8 cellular contexts compared by ENCODE assay signal in genomic region chr10:88991161-88991899, GRCh38. TPM values are rescaled to one million over a fixed set of nuclear protein-coding genes. Genes with fewer than 3 reads are reported as not detected.
DNase-seq lines count a peak whose midpoint lies in the region; ATAC-seq and TF ChIP-seq lines count a peak whose summit lies in the region.

No MANE protein-coding gene starts in this region.

- H3K4me1 Mint-ChIP-seq in neural crest cell = peaks cover 32% of the 10 kb centered on the region

- no peak for TF ChIP-seq CTCF in foreskin keratinocyte (conservative IDR thresholded peaks at IDR 0.05)
- peak; percentile 17 for TF ChIP-seq CTCF in neural crest cell (conservative IDR thresholded peaks at IDR 0.05)

- H3K4me1 ChIP-seq in foreskin keratinocyte = peaks cover 29% of the 10 kb centered on the region

- no peaks in the 10 kb centered on the region for H3K36me3 Mint-ChIP-seq in neural crest cell (ENCODE audit: low read depth)

- peak overlapping the region; percentile 96 for H3K4me3 Mint-ChIP-seq in neural crest cell

- H3K27me3 ChIP-seq in foreskin keratinocyte = no peaks in the 10 kb centered on the region

- no peak overlapping the region for H3K27ac Mint-ChIP-seq in neural crest cell (ENCODE audit: unreplicated experiment)

- peak; percentile 58 for DNase-seq in NK-92 treated with Interleukin-12 subunit alpha and Interleukin-12 subunit beta, amount 100 ng/mL, for 24 hours (lab: John Stamatoyannopoulos, UW)
- DNase-seq in NK-92 (lab: John Stamatoyannopoulos, UW; ENCODE audit: unreplicated experiment) (no peak), RPMI7951 (ENCODE audit: low read depth) (peak; percentile 72), activated gamma-delta T cell (lab: John Stamatoyannopoulos, UW) (peak; percentile 35), foreskin keratinocyte (peak; percentile 46 to 72), neural crest cell (ENCODE audit: low read depth, low spot score) (no peak)

- H3K27ac ChIP-seq in foreskin keratinocyte = peak overlapping the region; percentile 90
- peak overlapping the region; percentile 46 for H3K27ac ChIP-seq in temporal lobe (ENCODE audit: low read depth, low read length)

- peaks cover 26% of the 10 kb centered on the region for H3K27me3 Mint-ChIP-seq in neural crest cell (ENCODE audit: low read depth)

- no peaks in the 10 kb centered on the region for H3K9me3 Mint-ChIP-seq in neural crest cell

- ATAC-seq in HG03103 (IDR thresholded peaks at IDR 0.05; ENCODE audit: low read depth, unreplicated experiment) = peak; percentile 33
- ATAC-seq in foreskin keratinocyte = peak; percentile 66

RNA-seq across cellular contexts. Expression of gene FAS, which starts 0.7 kb away (rescaled TPM):
- 17.7 and 24.9 TPM in 2 replicates for total RNA-seq in RPMI7951 (2014; rRNA removed; shearing (Covaris generic))
- total RNA-seq in foreskin keratinocyte (18.0 and 24.1 TPM in 2 replicates), neural crest cell (2.2 and 2.3 TPM in 2 replicates), temporal lobe (2.0 TPM)
- 8.5 and 12.4 TPM in 2 replicates for polyA plus RNA-seq in foreskin keratinocyte

RNA-seq across cellular contexts. Expression of gene ACTA2, which starts 38.8 kb away (rescaled TPM):
- 29.9 and 50.3 TPM in 2 replicates for total RNA-seq in RPMI7951 (2014; rRNA removed; shearing (Covaris generic))
- total RNA-seq in foreskin keratinocyte = 10.3 and 12.2 TPM in 2 replicates
- polyA plus RNA-seq in foreskin keratinocyte = 10.2 and 10.9 TPM in 2 replicates
- total RNA-seq in neural crest cell = 7.0 and 7.6 TPM in 2 replicates
- 20.7 TPM for total RNA-seq in temporal lobe

Comparison
In these comparisons a context has a peak if more than half of its experiments do, and no peak if none do; other contexts are left out.
1. DNase-seq: peak in NK-92 treated with Interleukin-12 subunit alpha and Interleukin-12 subunit beta, amount 100 ng/mL, for 24 hours (single experiment), RPMI7951 (single experiment), activated gamma-delta T cell (single experiment) and foreskin keratinocyte (2 of 2); none in NK-92 (single experiment) and neural crest cell (single experiment).